16 cellular contexts compared by ENCODE assay signal in the genomic region with DNA sequence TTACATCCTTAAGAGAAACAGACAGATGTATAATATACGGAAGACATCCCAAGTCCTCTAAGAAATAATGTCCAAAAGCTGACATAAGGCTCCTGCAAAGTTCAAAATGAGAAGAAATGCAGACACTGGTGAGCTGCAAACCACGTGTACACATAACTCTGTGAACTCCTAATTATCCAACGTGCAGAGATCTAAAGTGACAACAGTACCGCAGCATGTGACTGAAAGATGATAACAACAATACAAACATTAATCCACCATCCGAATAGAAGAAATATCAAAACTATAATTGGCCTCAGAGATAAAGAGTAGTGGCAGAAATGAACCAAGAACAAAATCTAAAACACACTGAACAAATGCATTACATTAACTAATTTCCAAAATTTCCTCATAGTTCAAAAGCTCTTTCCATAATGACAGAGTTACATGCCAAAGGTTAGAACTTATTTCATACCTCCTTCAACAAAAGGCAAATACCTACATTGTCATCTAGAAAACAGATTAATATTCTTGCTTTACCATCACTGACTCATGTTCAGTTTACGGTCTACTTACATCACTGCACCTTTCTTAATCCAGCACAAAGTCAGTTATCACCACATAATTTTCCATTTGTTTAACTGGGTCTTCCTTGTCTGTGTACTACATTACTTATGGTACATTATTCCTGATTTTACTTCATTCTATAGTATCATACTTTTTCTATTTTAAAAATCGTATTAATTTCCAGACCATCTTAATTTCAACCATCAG. TPM values are rescaled to one million over a fixed set of nuclear protein-coding genes. Genes with fewer than 3 reads are reported as not detected.
A peak's percentile ranks its signal among the peaks of the same experiment; 100 is the strongest.
DNase-seq lines count a peak whose midpoint lies in the region; FAIRE-seq and TF ChIP-seq lines count a peak whose summit lies in the region.
"Had no signal": no experiment of that assay in that cellular context is flagged by ENCODE, and none has a peak within 500 bp of the region (broad histone marks: within the 10 kb centered on the region; RNA-seq: fewer than 3 reads in every experiment).

No MANE protein-coding gene starts in this region.

- TF ChIP-seq EP300 in H1 (IDR thresholded peaks at IDR 0.05; ENCODE audit: borderline replicate concordance in 1 of 2, low read depth in 2 of 2, low read length in 2 of 2) = no peak

- H3K14ac ChIP-seq in H1 (ENCODE audit: insufficient read length) = no peak overlapping the region

- H3K4me3 ChIP-seq in Loucy (ENCODE audit: low read length, poor library complexity, severe bottlenecking) (peak overlapping the region; percentile 97), H1 (ENCODE audit: extremely low read depth in 1 of 4, insufficient read depth in 2 of 4, low read depth in 3 of 4, low read length in 4 of 4) (peak overlapping the region in 1 of 4 experiments; percentile 93; a peak in 3 of 8 replicates), osteoblast (ENCODE audit: insufficient read depth, low read length) (no peak overlapping the region)
- H3K4me3 ChIP-seq: SJSA1 had no signal

- H3K9me3 Mint-ChIP-seq in activated naive CD4-positive, alpha-beta T cell treated with anti-CD3 and anti-CD28 coated beads, Interleukin-2, amount 10 ng/mL, durations not matched to agents 7 days and 5 days = no peaks in the 10 kb centered on the region
- H3K9me3 Mint-ChIP-seq in CD14-positive monocyte = no peaks in the 10 kb centered on the region
- H3K9me3 Mint-ChIP-seq: stimulated activated memory B cell treated with anti-CD40 and anti-IgM and Interleukin-4, amounts not matched to agents 10 μg/mL and 1 μg/mL and 100 μg/mL, for 72 hours had no signal

- TF ChIP-seq CTCF in Loucy (conservative IDR thresholded peaks at IDR 0.05; ENCODE audit: low read length) (no peak), H1 (IDR thresholded peaks at IDR 0.05; ENCODE audit: control extremely low read depth in 1 of 3, insufficient read depth in 1 of 3, low read depth in 1 of 3, low read length in 3 of 3) (no peak), osteoblast (IDR thresholded peaks at IDR 0.05; ENCODE audit: extremely low read depth, low read depth, low read length) (no peak), CD14-positive monocyte (IDR thresholded peaks at IDR 0.05) (no peak)

- no peaks in the 10 kb centered on the region for H3K79me1 ChIP-seq in H1 (ENCODE audit: low read depth, low read length)

- H3K56ac ChIP-seq in H1 (replicated peaks; ENCODE audit: insufficient read length, low read depth, low read length) = no peak overlapping the region

- no peak overlapping the region for H3K23ac ChIP-seq in H1 (ENCODE audit: insufficient read length)

- no peak for TF ChIP-seq RAD21 in H1 (IDR thresholded peaks at IDR 0.05 in 1 of 2, conservative IDR thresholded peaks at IDR 0.05 in 1 of 2; ENCODE audit: low read depth in 2 of 2, low read length in 2 of 2)

- H3K27me3 Mint-ChIP-seq in activated naive CD4-positive, alpha-beta T cell treated with anti-CD3 and anti-CD28 coated beads, Interleukin-2, amount 10 ng/mL, durations not matched to agents 7 days and 5 days = no peaks in the 10 kb centered on the region
- H3K27me3 Mint-ChIP-seq in CD14-positive monocyte (ENCODE audit: low read depth in 3 of 3) = no peaks in the 10 kb centered on the region
- H3K27me3 Mint-ChIP-seq: stimulated activated memory B cell treated with anti-CD40 and anti-IgM and Interleukin-4, amounts not matched to agents 10 μg/mL and 1 μg/mL and 100 μg/mL, for 72 hours had no signal

- H2AFZ ChIP-seq in Loucy (ENCODE audit: low read length) = no peak overlapping the region
- H2AFZ ChIP-seq in H1 (ENCODE audit: low read length) = no peak overlapping the region
- H2AFZ ChIP-seq in osteoblast (ENCODE audit: low read length) = no peak overlapping the region
- H2AFZ ChIP-seq: parathyroid adenoma had no signal

- H2BK5ac ChIP-seq in H1 (ENCODE audit: low read depth, low read length) = no peak overlapping the region

- no peaks in the 10 kb centered on the region; the same call in 1 of the 2 replicates for H3F3A ChIP-seq in Loucy (ENCODE audit: low read depth)

- peak overlapping the region; percentile 81 for H3K9ac ChIP-seq in Loucy (ENCODE audit: low read depth, low read length, poor library complexity, severe bottlenecking)
- no peak overlapping the region for H3K9ac ChIP-seq in H1 (replicated peaks in 1 of 4; ENCODE audit: extremely low read depth in 1 of 4, low read depth in 3 of 4, low read length in 3 of 4)
- H3K9ac ChIP-seq: parathyroid adenoma had no signal

- peaks cover 83% of the 10 kb centered on the region for H3K4me1 ChIP-seq in Loucy (ENCODE audit: insufficient read depth, low read length, poor library complexity, severe bottlenecking)
- H3K4me1 ChIP-seq in H1 (replicated peaks in 1 of 4; ENCODE audit: control insufficient read depth in 3 of 4, insufficient read depth in 4 of 4, low read length in 3 of 4) = peaks cover 0 to 7% (median 3%) of the 10 kb centered on the region in 4 experiments; a peak in 3 of 7 replicates
- H3K4me1 ChIP-seq in osteoblast (ENCODE audit: insufficient read depth, low read length) = peaks cover 25% of the 10 kb centered on the region
- H3K4me1 ChIP-seq: SJSA1 had no signal

- no peak overlapping the region for H4K5ac ChIP-seq in H1 (ENCODE audit: insufficient read length, low read depth, low read length)

- TF ChIP-seq POLR2A in H1 (IDR thresholded peaks at IDR 0.05; ENCODE audit: control extremely low read depth in 1 of 2, low read depth in 2 of 2, low read length in 2 of 2) = no peak

- H3K79me2 ChIP-seq in Loucy (ENCODE audit: insufficient read depth, low read length) = peaks cover 76% of the 10 kb centered on the region
- H3K79me2 ChIP-seq in H1 (ENCODE audit: control insufficient read depth in 1 of 2, insufficient read depth in 2 of 2, low read length in 2 of 2) = peaks cover 20 to 82% of the 10 kb centered on the region in 2 experiments
- peaks cover 72% of the 10 kb centered on the region for H3K79me2 ChIP-seq in osteoblast (ENCODE audit: insufficient read depth, low read length)

- H4K20me1 ChIP-seq in Loucy (ENCODE audit: insufficient read depth, low read length, poor library complexity, severe bottlenecking) (peaks cover 66% of the 10 kb centered on the region), H1 (replicated peaks in 1 of 2; ENCODE audit: control insufficient read depth in 1 of 2, insufficient read depth in 2 of 2, low read length in 2 of 2) (peaks cover 7 to 13% of the 10 kb centered on the region in 2 experiments), osteoblast (ENCODE audit: insufficient read depth, low read length) (peaks cover 53% of the 10 kb centered on the region)

- no peak overlapping the region for H2BK15ac ChIP-seq in H1 (ENCODE audit: low read length)

- H2BK12ac ChIP-seq in H1 (ENCODE audit: low read depth, low read length) = no peak overlapping the region

- CTCF ChIA-PET in activated naive CD4-positive, alpha-beta T cell treated with anti-CD3 and anti-CD28 coated beads, Interleukin-2, amount 10 ng/mL, durations not matched to agents 7 days and 5 days (lab: Charles Lee) = interaction anchor here (0.5 to 1.3 kb wide), 2 partner anchors 8 to 19 kb away, joined by 3 to 4 read pairs; no protein-coding TSS in a partner anchor
- CTCF ChIA-PET in H1 (lab: Charles Lee; ENCODE audit: partially characterized antibody) = interaction anchor here (0.9 to 1.9 kb wide), 3 partner anchors 9 to 353 kb away, joined by 3 to 5 read pairs (median 3); a partner anchor contains a TSS

- peaks cover 8% of the 10 kb centered on the region for H3K36me3 Mint-ChIP-seq in activated naive CD4-positive, alpha-beta T cell treated with anti-CD3 and anti-CD28 coated beads, Interleukin-2, amount 10 ng/mL, durations not matched to agents 7 days and 5 days
- H3K36me3 Mint-ChIP-seq in CD14-positive monocyte = peaks cover 5 to 8% of the 10 kb centered on the region in 2 donors

- H3K27ac Mint-ChIP-seq in activated naive CD4-positive, alpha-beta T cell treated with anti-CD3 and anti-CD28 coated beads, Interleukin-2, amount 10 ng/mL, durations not matched to agents 7 days and 5 days = peak overlapping the region; percentile 29
- peak overlapping the region in 2 of 7 donors; percentile 8 to 33 for H3K27ac Mint-ChIP-seq in CD14-positive monocyte
- H3K27ac Mint-ChIP-seq: stimulated activated memory B cell treated with anti-CD40 and anti-IgM and Interleukin-4, amounts not matched to agents 10 μg/mL and 1 μg/mL and 100 μg/mL, for 72 hours had no signal

- H4K8ac ChIP-seq in H1 (ENCODE audit: extremely low read depth, insufficient read depth, low read length) = no peak overlapping the region

- POLR2A ChIA-PET in H1 (lab: Charles Lee; ENCODE audit: partially characterized antibody) = interaction anchor here (0.7 to 1.0 kb wide), 2 partner anchors 9 to 14 kb away, joined by 3 read pairs; no protein-coding TSS in a partner anchor

- no peak overlapping the region for H2BK120ac ChIP-seq in H1 (replicated peaks; ENCODE audit: low read depth, low read length)

- no peaks in the 10 kb centered on the region for H3K9me2 ChIP-seq in Loucy (replicated peaks; ENCODE audit: low read depth, low read length)

- H3K27ac ChIP-seq in H1 (ENCODE audit: low read depth, low read length) (no peak overlapping the region), osteoblast (ENCODE audit: low read depth, low read length) (no peak overlapping the region)
- H3K27ac ChIP-seq: coronary artery, parathyroid adenoma, SJSA1 had no signal

- H2AK5ac ChIP-seq in H1 (ENCODE audit: low read depth, low read length) = no peak overlapping the region

- no peak for DNase-seq in activated naive CD4-positive, alpha-beta T cell treated with anti-CD3 and anti-CD28 coated beads, Interleukin-2, amount 10 ng/mL, durations not matched to agents 7 days and 5 days
- DNase-seq in activated naive CD4-positive, alpha-beta T cell (lab: John Stamatoyannopoulos, UW) = no peak
- DNase-seq in H1 (ENCODE audit: low read depth in 1 of 2, low spot score in 2 of 2) = no peak
- DNase-seq in osteoblast (ENCODE audit: insufficient read length, low spot score, missing footprints) = no peak
- DNase-seq in hypothalamus (lab: John Stamatoyannopoulos, UW) = no peak
- no peak for DNase-seq in CD14-positive monocyte (ENCODE audit: low spot score)
- no peak for DNase-seq in occipital lobe (lab: John Stamatoyannopoulos, UW)
- DNase-seq: activated CD4-positive, CD25-positive, alpha-beta regulatory T cell treated with anti-CD3 and anti-CD28 coated beads, Interleukin-2, amount 50 U/mL, for 72 hours; NCI-H1105; NCI-H510A treated with DMSO at 0.1 percent for 48 hours had no signal

- no peak overlapping the region for H4K91ac ChIP-seq in H1 (replicated peaks; ENCODE audit: insufficient read length, low read length)

- intact Hi-C loops in CD14-positive monocyte (cut with micrococcal nuclease) = loop anchor here in 1 of 2 donors (10.0 kb wide), 1 partner anchor 132 kb away; no protein-coding TSS in a partner anchor

- H3K4me2 ChIP-seq in Loucy (ENCODE audit: low read depth, low read length, poor library complexity, severe bottlenecking) = peak overlapping the region; percentile 90
- peak overlapping the region; percentile 51 to 68; a peak in 3 of 4 replicates for H3K4me2 ChIP-seq in H1 (ENCODE audit: insufficient read depth in 1 of 2, low read depth in 2 of 2, low read length in 2 of 2)
- peak overlapping the region; percentile 19 for H3K4me2 ChIP-seq in osteoblast (ENCODE audit: insufficient read depth, low read length)

- no peak overlapping the region for H3K4me3 Mint-ChIP-seq in activated naive CD4-positive, alpha-beta T cell treated with anti-CD3 and anti-CD28 coated beads, Interleukin-2, amount 10 ng/mL, durations not matched to agents 7 days and 5 days
- no peak overlapping the region for H3K4me3 Mint-ChIP-seq in CD14-positive monocyte

- peaks cover 16% of the 10 kb centered on the region for H3K4me1 Mint-ChIP-seq in activated naive CD4-positive, alpha-beta T cell treated with anti-CD3 and anti-CD28 coated beads, Interleukin-2, amount 10 ng/mL, durations not matched to agents 7 days and 5 days
- peaks cover 30% of the 10 kb centered on the region for H3K4me1 Mint-ChIP-seq in CD14-positive monocyte

- peaks cover 2% of the 10 kb centered on the region; the same call in 1 of the 2 replicates for H3K23me2 ChIP-seq in H1 (ENCODE audit: low read depth, low read length)

- H2BK20ac ChIP-seq in H1 (ENCODE audit: low read length) = no peak overlapping the region

- H3K9me3 ChIP-seq in Loucy (ENCODE audit: insufficient read depth, low read depth, low read length) = no peaks in the 10 kb centered on the region
- H3K9me3 ChIP-seq in H1 (ENCODE audit: insufficient read depth in 2 of 2, low read depth in 1 of 2, low read length in 1 of 2) = no peaks in the 10 kb centered on the region
- H3K9me3 ChIP-seq in osteoblast (ENCODE audit: low read depth, low read length) = no peaks in the 10 kb centered on the region
- H3K9me3 ChIP-seq: SJSA1 had no signal

- no peaks in the 10 kb centered on the region for H3K27me3 ChIP-seq in Loucy (ENCODE audit: insufficient read depth, low read length, poor library complexity, severe bottlenecking)
- H3K27me3 ChIP-seq in H1 (replicated peaks in 1 of 4; ENCODE audit: control insufficient read depth in 3 of 4, extremely low read depth in 1 of 4, insufficient read depth in 3 of 4, low read length in 3 of 4) = no peaks in the 10 kb centered on the region
- peaks cover 11% of the 10 kb centered on the region for H3K27me3 ChIP-seq in osteoblast (ENCODE audit: insufficient read depth, low read length)

- no peak for FAIRE-seq in H1 (lab: Jason Lieb, UNC)
- FAIRE-seq: G401.6 had no signal

- no peak overlapping the region for H3K4ac ChIP-seq in H1 (replicated peaks; ENCODE audit: insufficient read length, low read depth, low read length)

- no peak overlapping the region for H3K18ac ChIP-seq in H1 (ENCODE audit: extremely low read depth, low read length)

- 83 to 100% methylated on average over 1 to 7 of the region's 7 CpGs for WGBS in H1 (ENCODE audit: extremely low coverage in 1 of 2, insufficient coverage in 1 of 2, insufficient read length in 1 of 2, insufficient replicate concordance in 2 of 2, low coverage in 1 of 2, low lambda C conversion rate in 2 of 2, missing lambda C conversion rate in 1 of 2), 2 experiments

- H3K36me3 ChIP-seq in Loucy (ENCODE audit: insufficient read depth, low read length) = no peaks in the 10 kb centered on the region
- no peaks in the 10 kb centered on the region; a peak in 1 of 8 replicates for H3K36me3 ChIP-seq in H1 (ENCODE audit: control insufficient read depth in 2 of 4, insufficient read depth in 4 of 4, low read length in 3 of 4)
- H3K36me3 ChIP-seq in osteoblast (ENCODE audit: insufficient read depth, low read length) = no peaks in the 10 kb centered on the region
- H3K36me3 ChIP-seq: SJSA1 had no signal

RNA-seq across cellular contexts. Expression of a gene that starts 2.2 kb away (rescaled TPM):
- total RNA-seq in H1 (2021; fragmentation: NEBNext Ultra II Directional; extraction: Animal tissue kit (Norgen Biotek cat#: 25700)) = 71.8 and 76.6 TPM in 2 replicates
- polyA plus RNA-seq in H1 (2011; rRNA removed) (16.4 and 52.0 TPM in 2 replicates), CD14-positive monocyte (10 to 100 TPM; 61.5 to 61.8 TPM)
- polyA plus RNA-seq in H1 (2011; cell fraction: cytosol; rRNA removed) = 49.7 TPM
- 5.9 TPM for polyA plus RNA-seq in H1 (2011; cell fraction: nucleus; rRNA removed)
- polyA plus RNA-seq in H1 (2012, experiment 1 of 2) = 38.5 to 79.0 TPM (median 44.2 TPM) in 4 replicates
- 16.7 TPM for polyA plus RNA-seq in H1 (2012, experiment 2 of 2)
- polyA plus RNA-seq in H1 (2013, experiment 1 of 2) = 88.1 TPM
- polyA plus RNA-seq in H1 (2013, experiment 2 of 2) = 87.3 TPM
- polyA minus RNA-seq in H1 (2011; rRNA and poly(A)+ RNA removed) = 23.0 and 34.0 TPM in 2 replicates
- polyA minus RNA-seq in H1 (2011; cell fraction: cytosol; rRNA and poly(A)+ RNA removed) = 19.0 TPM
- 34.6 TPM for polyA minus RNA-seq in H1 (2011; cell fraction: nucleus; rRNA and poly(A)+ RNA removed)
- total RNA-seq in osteoblast (44.9 and 56.9 TPM in 2 replicates), occipital lobe (70.0 TPM)

RNA-seq across cellular contexts. Expression of a gene that starts 3.0 kb away (rescaled TPM):
- 5.6 and 9.9 TPM in 2 replicates for total RNA-seq in H1 (2021; fragmentation: NEBNext Ultra II Directional; extraction: Animal tissue kit (Norgen Biotek cat#: 25700))
- polyA plus RNA-seq in H1 (2011; rRNA removed) (2.5 and 5.3 TPM in 2 replicates), CD14-positive monocyte (1 to 10 TPM in 1 of 2 donors, under 1 TPM in 1; 0.27 to 1.6 TPM)
- 6.9 TPM for polyA plus RNA-seq in H1 (2011; cell fraction: cytosol; rRNA removed)
- polyA plus RNA-seq in H1 (2011; cell fraction: nucleus; rRNA removed) = 1.2 TPM
- 3.2 to 6.4 TPM (median 4.1 TPM) in 4 replicates for polyA plus RNA-seq in H1 (2012, experiment 1 of 2)
- polyA plus RNA-seq in H1 (2012, experiment 2 of 2) = 0.60 TPM
- polyA plus RNA-seq in H1 (2013, experiment 1 of 2) = 11.1 TPM
- 11.5 TPM for polyA plus RNA-seq in H1 (2013, experiment 2 of 2)
- 2.8 and 3.6 TPM in 2 replicates for polyA minus RNA-seq in H1 (2011; rRNA and poly(A)+ RNA removed)
- polyA minus RNA-seq in H1 (2011; cell fraction: cytosol; rRNA and poly(A)+ RNA removed) = 4.0 TPM
- polyA minus RNA-seq in H1 (2011; cell fraction: nucleus; rRNA and poly(A)+ RNA removed) = 2.2 TPM
- total RNA-seq in osteoblast (1.4 and 2.7 TPM in 2 replicates), occipital lobe (123 TPM)

Comparison
In these comparisons a context has a peak if more than half of its experiments do, and no peak if none do; other contexts are left out.
1. H3K4me2 ChIP-seq: peak in every context shown above with its lines; median percentile 90 in Loucy; 60 in H1; 19 in osteoblast.
2. RNA of a gene that starts 3.0 kb away (total RNA-seq): 123 TPM in occipital lobe (single experiment); 5.6 to 9.9 TPM in H1 and 1.4 to 2.7 TPM in osteoblast; every median in the first group is over 10 times any median in the second.